ENCODE assay signal across 1 cellular context in genomic region chr6:52735071-52735470, GRCh38.
A peak's percentile ranks its signal among the peaks of the same experiment; 100 is the strongest.
TF ChIP-seq lines count a peak whose summit lies in the region.

No MANE protein-coding gene starts in this region.

TF ChIP-seq in HepG2, 621 proteins besides CTCF, POLR2A, EP300 and RAD21 (continued from another document and continues in another):
- TF ChIP-seq, protein P1, sequence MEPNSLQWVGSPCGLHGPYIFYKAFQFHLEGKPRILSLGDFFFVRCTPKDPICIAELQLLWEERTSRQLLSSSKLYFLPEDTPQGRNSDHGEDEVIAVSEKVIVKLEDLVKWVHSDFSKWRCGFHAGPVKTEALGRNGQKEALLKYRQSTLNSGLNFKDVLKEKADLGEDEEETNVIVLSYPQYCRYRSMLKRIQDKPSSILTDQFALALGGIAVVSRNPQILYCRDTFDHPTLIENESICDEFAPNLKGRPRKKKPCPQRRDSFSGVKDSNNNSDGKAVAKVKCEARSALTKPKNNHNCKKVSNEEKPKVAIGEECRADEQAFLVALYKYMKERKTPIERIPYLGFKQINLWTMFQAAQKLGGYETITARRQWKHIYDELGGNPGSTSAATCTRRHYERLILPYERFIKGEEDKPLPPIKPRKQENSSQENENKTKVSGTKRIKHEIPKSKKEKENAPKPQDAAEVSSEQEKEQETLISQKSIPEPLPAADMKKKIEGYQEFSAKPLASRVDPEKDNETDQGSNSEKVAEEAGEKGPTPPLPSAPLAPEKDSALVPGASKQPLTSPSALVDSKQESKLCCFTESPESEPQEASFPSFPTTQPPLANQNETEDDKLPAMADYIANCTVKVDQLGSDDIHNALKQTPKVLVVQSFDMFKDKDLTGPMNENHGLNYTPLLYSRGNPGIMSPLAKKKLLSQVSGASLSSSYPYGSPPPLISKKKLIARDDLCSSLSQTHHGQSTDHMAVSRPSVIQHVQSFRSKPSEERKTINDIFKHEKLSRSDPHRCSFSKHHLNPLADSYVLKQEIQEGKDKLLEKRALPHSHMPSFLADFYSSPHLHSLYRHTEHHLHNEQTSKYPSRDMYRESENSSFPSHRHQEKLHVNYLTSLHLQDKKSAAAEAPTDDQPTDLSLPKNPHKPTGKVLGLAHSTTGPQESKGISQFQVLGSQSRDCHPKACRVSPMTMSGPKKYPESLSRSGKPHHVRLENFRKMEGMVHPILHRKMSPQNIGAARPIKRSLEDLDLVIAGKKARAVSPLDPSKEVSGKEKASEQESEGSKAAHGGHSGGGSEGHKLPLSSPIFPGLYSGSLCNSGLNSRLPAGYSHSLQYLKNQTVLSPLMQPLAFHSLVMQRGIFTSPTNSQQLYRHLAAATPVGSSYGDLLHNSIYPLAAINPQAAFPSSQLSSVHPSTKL (CRISPR knock-in tag; IDR thresholded peaks at IDR 0.05), result peak; percentile 49; the same call in 1 of the 2 replicates
- TF ChIP-seq CCDC6 (CRISPR knock-in tag; IDR thresholded peaks at IDR 0.05) (0 out of 2 replicates have a peak, but pooled peaks have one; percentile 31), ARNT2 (CRISPR knock-in tag; IDR thresholded peaks at IDR 0.05; ENCODE audit: low read depth) (no peak), ZNF747 (CRISPR knock-in tag; IDR thresholded peaks at IDR 0.05; ENCODE audit: borderline replicate concordance) (no peak), ZNF891 (CRISPR knock-in tag; IDR thresholded peaks at IDR 0.05) (no peak), ZNF12 (CRISPR knock-in tag; IDR thresholded peaks at IDR 0.05) (no peak), ZNF468 (CRISPR knock-in tag; IDR thresholded peaks at IDR 0.05) (no peak), ZSCAN22 (CRISPR knock-in tag; IDR thresholded peaks at IDR 0.05) (no peak), THAP7 (CRISPR knock-in tag; IDR thresholded peaks at IDR 0.05) (no peak), NFIB (CRISPR knock-in tag; IDR thresholded peaks at IDR 0.05; ENCODE audit: borderline replicate concordance) (0 out of 2 replicates have a peak, but pooled peaks have one; percentile 77), ZBTB33 (CRISPR knock-in tag; IDR thresholded peaks at IDR 0.05) (no peak), NR2F1 (CRISPR knock-in tag; IDR thresholded peaks at IDR 0.05) (no peak), LRRFIP1 (CRISPR knock-in tag; conservative IDR thresholded peaks at IDR 0.05) (no peak), SOX6 (IDR thresholded peaks at IDR 0.05) (no peak), SOX6 (CRISPR knock-in tag; IDR thresholded peaks at IDR 0.05) (0 out of 2 replicates have a peak, but pooled peaks have one; percentile 30), ZNF746 (CRISPR knock-in tag; IDR thresholded peaks at IDR 0.05) (no peak), SRF (IDR thresholded peaks at IDR 0.05; ENCODE audit: low read depth, low read length) (no peak), PPARG (CRISPR knock-in tag; conservative IDR thresholded peaks at IDR 0.05) (no peak), ZNF343 (CRISPR knock-in tag; IDR thresholded peaks at IDR 0.05) (no peak)
- TF ChIP-seq, protein P2, sequence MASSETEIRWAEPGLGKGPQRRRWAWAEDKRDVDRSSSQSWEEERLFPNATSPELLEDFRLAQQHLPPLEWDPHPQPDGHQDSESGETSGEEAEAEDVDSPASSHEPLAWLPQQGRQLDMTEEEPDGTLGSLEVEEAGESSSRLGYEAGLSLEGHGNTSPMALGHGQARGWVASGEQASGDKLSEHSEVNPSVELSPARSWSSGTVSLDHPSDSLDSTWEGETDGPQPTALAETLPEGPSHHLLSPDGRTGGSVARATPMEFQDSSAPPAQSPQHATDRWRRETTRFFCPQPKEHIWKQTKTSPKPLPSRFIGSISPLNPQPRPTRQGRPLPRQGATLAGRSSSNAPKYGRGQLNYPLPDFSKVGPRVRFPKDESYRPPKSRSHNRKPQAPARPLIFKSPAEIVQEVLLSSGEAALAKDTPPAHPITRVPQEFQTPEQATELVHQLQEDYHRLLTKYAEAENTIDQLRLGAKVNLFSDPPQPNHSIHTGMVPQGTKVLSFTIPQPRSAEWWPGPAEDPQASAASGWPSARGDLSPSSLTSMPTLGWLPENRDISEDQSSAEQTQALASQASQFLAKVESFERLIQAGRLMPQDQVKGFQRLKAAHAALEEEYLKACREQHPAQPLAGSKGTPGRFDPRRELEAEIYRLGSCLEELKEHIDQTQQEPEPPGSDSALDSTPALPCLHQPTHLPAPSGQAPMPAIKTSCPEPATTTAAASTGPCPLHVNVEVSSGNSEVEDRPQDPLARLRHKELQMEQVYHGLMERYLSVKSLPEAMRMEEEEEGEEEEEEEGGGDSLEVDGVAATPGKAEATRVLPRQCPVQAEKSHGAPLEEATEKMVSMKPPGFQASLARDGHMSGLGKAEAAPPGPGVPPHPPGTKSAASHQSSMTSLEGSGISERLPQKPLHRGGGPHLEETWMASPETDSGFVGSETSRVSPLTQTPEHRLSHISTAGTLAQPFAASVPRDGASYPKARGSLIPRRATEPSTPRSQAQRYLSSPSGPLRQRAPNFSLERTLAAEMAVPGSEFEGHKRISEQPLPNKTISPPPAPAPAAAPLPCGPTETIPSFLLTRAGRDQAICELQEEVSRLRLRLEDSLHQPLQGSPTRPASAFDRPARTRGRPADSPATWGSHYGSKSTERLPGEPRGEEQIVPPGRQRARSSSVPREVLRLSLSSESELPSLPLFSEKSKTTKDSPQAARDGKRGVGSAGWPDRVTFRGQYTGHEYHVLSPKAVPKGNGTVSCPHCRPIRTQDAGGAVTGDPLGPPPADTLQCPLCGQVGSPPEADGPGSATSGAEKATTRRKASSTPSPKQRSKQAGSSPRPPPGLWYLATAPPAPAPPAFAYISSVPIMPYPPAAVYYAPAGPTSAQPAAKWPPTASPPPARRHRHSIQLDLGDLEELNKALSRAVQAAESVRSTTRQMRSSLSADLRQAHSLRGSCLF (CRISPR knock-in tag; IDR thresholded peaks at IDR 0.05; ENCODE audit: borderline replicate concordance), result no peak
- TF ChIP-seq, protein P3, sequence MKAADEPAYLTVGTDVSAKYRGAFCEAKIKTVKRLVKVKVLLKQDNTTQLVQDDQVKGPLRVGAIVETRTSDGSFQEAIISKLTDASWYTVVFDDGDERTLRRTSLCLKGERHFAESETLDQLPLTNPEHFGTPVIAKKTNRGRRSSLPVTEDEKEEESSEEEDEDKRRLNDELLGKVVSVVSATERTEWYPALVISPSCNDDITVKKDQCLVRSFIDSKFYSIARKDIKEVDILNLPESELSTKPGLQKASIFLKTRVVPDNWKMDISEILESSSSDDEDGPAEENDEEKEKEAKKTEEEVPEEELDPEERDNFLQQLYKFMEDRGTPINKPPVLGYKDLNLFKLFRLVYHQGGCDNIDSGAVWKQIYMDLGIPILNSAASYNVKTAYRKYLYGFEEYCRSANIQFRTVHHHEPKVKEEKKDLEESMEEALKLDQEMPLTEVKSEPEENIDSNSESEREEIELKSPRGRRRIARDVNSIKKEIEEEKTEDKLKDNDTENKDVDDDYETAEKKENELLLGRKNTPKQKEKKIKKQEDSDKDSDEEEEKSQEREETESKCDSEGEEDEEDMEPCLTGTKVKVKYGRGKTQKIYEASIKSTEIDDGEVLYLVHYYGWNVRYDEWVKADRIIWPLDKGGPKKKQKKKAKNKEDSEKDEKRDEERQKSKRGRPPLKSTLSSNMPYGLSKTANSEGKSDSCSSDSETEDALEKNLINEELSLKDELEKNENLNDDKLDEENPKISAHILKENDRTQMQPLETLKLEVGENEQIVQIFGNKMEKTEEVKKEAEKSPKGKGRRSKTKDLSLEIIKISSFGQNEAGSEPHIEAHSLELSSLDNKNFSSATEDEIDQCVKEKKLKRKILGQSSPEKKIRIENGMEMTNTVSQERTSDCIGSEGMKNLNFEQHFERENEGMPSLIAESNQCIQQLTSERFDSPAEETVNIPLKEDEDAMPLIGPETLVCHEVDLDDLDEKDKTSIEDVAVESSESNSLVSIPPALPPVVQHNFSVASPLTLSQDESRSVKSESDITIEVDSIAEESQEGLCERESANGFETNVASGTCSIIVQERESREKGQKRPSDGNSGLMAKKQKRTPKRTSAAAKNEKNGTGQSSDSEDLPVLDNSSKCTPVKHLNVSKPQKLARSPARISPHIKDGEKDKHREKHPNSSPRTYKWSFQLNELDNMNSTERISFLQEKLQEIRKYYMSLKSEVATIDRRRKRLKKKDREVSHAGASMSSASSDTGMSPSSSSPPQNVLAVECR (CRISPR knock-in tag; IDR thresholded peaks at IDR 0.05; ENCODE audit: borderline replicate concordance), result peak; percentile 42; the same call in 1 of the 2 replicates
- TF ChIP-seq, protein P4, sequence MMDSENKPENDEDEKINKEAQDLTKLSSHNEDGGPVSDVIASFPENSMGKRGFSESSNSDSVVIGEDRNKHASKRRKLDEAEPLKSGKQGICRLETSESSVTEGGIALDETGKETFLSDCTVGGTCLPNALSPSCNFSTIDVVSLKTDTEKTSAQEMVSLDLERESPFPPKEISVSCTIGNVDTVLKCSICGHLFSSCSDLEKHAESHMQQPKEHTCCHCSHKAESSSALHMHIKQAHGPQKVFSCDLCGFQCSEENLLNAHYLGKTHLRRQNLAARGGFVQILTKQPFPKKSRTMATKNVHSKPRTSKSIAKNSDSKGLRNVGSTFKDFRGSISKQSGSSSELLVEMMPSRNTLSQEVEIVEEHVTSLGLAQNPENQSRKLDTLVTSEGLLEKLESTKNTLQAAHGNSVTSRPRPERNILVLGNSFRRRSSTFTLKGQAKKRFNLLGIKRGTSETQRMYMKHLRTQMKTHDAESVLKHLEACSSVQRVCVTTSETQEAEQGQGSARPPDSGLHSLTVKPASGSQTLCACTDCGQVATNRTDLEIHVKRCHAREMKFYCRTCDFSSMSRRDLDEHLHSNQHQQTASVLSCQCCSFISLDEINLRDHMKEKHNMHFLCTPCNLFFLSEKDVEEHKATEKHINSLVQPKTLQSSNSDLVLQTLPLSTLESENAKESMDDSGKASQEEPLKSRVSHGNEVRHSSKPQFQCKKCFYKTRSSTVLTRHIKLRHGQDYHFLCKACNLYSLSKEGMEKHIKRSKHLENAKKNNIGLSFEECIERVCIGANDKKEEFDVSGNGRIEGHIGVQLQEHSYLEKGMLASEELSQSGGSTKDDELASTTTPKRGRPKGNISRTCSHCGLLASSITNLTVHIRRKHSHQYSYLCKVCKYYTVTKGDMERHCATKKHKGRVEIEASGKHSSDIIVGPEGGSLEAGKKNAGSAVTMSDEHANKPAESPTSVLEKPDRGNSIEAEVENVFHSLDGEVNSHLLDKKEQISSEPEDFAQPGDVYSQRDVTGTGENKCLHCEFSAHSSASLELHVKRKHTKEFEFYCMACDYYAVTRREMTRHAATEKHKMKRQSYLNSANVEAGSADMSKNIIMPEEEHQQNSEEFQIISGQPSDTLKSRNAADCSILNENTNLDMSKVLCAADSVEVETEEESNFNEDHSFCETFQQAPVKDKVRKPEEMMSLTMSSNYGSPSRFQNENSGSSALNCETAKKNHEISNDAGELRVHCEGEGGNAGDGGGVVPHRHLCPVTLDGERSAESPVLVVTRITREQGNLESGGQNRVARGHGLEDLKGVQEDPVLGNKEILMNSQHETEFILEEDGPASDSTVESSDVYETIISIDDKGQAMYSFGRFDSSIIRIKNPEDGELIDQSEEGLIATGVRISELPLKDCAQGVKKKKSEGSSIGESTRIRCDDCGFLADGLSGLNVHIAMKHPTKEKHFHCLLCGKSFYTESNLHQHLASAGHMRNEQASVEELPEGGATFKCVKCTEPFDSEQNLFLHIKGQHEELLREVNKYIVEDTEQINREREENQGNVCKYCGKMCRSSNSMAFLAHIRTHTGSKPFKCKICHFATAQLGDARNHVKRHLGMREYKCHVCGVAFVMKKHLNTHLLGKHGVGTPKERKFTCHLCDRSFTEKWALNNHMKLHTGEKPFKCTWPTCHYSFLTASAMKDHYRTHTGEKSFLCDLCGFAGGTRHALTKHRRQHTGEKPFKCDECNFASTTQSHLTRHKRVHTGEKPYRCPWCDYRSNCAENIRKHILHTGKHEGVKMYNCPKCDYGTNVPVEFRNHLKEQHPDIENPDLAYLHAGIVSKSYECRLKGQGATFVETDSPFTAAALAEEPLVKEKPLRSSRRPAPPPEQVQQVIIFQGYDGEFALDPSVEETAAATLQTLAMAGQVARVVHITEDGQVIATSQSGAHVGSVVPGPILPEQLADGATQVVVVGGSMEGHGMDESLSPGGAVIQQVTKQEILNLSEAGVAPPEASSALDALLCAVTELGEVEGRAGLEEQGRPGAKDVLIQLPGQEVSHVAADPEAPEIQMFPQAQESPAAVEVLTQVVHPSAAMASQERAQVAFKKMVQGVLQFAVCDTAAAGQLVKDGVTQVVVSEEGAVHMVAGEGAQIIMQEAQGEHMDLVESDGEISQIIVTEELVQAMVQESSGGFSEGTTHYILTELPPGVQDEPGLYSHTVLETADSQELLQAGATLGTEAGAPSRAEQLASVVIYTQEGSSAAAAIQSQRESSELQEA (CRISPR knock-in tag; IDR thresholded peaks at IDR 0.05; ENCODE audit: not compliant biosample characterization), result no peak
